In the genomic region with DNA sequence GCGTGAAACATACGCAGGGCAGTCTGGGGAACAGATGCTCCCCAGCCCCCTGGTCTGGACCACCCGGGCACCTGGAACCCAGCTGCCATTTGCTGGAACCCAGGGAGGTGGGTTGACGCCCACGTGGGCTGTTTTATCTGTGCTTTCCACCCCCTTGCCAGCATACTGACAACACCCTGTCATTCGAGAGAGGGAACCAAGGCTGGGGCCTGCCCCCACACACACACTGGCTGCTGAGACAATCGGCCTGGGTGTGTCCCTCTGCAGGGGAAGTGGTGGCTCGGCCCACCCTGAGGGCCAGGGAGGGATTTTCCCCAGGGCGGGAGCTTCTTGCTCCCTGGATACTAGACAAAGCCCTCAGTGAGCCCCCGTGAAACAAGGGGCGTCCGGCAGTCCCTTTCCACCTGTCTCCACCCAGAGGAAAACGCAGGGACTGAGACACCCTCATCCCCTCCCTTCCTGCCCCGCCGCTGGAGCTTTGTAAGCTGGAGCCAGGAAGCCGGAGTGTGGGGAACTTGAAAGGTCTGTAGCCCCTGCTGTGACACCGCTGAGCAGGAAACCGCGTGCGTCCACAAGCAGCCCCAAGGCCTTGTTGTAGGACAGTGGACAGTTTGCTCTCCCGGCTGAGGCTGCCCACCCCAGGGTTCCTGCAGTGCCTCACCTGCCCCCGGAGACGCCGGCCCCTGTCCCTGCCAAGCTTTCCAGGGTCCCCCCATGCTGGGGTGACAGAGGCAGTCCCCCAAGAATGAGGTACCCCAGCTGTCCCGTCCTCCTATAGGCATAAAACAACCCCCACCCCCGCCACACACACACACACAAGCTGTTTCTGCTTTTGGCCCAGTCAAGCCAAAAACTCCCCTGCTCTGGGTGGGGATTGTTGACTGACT, we compare ENCODE assay signal across 1 cellular context.
TF ChIP-seq lines count a peak whose summit lies in the region.

No MANE protein-coding gene starts in this region.

TF ChIP-seq in K562, 482 proteins besides CTCF, POLR2A, EP300 and RAD21 (continued from another document and continues in another):
- TF ChIP-seq MYNN (IDR thresholded peaks at IDR 0.05) (peak; percentile 88), MYNN (CRISPR knock-in tag; IDR thresholded peaks at IDR 0.05) (no peak), GATAD2A (IDR thresholded peaks at IDR 0.05) (0 out of 2 replicates have a peak, but pooled peaks have one; percentile 58), PTBP1 (IDR thresholded peaks at IDR 0.05; ENCODE audit: low read depth, low read length) (0 out of 2 replicates have a peak, but pooled peaks have one; percentile 48), MXI1 (IDR thresholded peaks at IDR 0.05; ENCODE audit: low read depth, low read length) (peak; percentile 50; the same call in 1 of the 2 replicates), ZSCAN29 (IDR thresholded peaks at IDR 0.05) (no peak; the same call in 1 of the 2 replicates), TCF7L2 (IDR thresholded peaks at IDR 0.05; ENCODE audit: low read depth, low read length) (no peak), ZKSCAN8 (CRISPR knock-in tag; IDR thresholded peaks at IDR 0.05) (no peak), MYC (IDR thresholded peaks at IDR 0.05; ENCODE audit: low read depth, low read length) (peak; percentile 45; the same call in 1 of the 2 replicates), MYC (CRISPR knock-in tag; IDR thresholded peaks at IDR 0.05; ENCODE audit: borderline replicate concordance, low read depth) (no peak), ARID1B (IDR thresholded peaks at IDR 0.05) (peak; percentile 76), RBFOX2 (IDR thresholded peaks at IDR 0.05; ENCODE audit: low read depth, low read length) (peak; percentile 86), SP1 (CRISPR knock-in tag; IDR thresholded peaks at IDR 0.05) (peak; percentile 32; the same call in 1 of the 2 replicates), DPF2 (IDR thresholded peaks at IDR 0.05) (peak; percentile 67), RCOR1 (IDR thresholded peaks at IDR 0.05; ENCODE audit: borderline replicate concordance in 1 of 2, low read depth in 2 of 2, low read length in 2 of 2) (peak in 1 of 2 experiments; percentile 54; a peak in 2 of 4 replicates), FOXP1 (CRISPR knock-in tag; IDR thresholded peaks at IDR 0.05) (0 out of 2 replicates have a peak, but pooled peaks have one; percentile 24), ZNF384 (IDR thresholded peaks at IDR 0.05; ENCODE audit: low read depth, low read length) (no peak), SAP30 (IDR thresholded peaks at IDR 0.05; ENCODE audit: borderline replicate concordance, insufficient read depth, low read depth, low read length, poor library complexity, severe bottlenecking) (peak; percentile 14), HCFC1 (IDR thresholded peaks at IDR 0.05; ENCODE audit: low read depth, low read length) (no peak), CREB1 (IDR thresholded peaks at IDR 0.05) (0 out of 2 replicates have a peak, but pooled peaks have one; percentile 12), CREB1 (CRISPR knock-in tag; IDR thresholded peaks at IDR 0.05) (peak; percentile 51), SOX6 (IDR thresholded peaks at IDR 0.05) (peak; percentile 66; the same call in 1 of the 2 replicates), TFAM (CRISPR knock-in tag; conservative IDR thresholded peaks at IDR 0.05) (no peak), ZNF324 (CRISPR knock-in tag; IDR thresholded peaks at IDR 0.05) (no peak), NR2F6 (CRISPR knock-in tag; IDR thresholded peaks at IDR 0.05) (no peak), POLR2B (IDR thresholded peaks at IDR 0.05; ENCODE audit: low read depth, partially characterized antibody) (peak; percentile 64), SRSF1 (IDR thresholded peaks at IDR 0.05; ENCODE audit: low read depth, low read length) (no peak), EGR1 (conservative IDR thresholded peaks at IDR 0.05) (peak; percentile 96)
- TF ChIP-seq, protein P1, sequence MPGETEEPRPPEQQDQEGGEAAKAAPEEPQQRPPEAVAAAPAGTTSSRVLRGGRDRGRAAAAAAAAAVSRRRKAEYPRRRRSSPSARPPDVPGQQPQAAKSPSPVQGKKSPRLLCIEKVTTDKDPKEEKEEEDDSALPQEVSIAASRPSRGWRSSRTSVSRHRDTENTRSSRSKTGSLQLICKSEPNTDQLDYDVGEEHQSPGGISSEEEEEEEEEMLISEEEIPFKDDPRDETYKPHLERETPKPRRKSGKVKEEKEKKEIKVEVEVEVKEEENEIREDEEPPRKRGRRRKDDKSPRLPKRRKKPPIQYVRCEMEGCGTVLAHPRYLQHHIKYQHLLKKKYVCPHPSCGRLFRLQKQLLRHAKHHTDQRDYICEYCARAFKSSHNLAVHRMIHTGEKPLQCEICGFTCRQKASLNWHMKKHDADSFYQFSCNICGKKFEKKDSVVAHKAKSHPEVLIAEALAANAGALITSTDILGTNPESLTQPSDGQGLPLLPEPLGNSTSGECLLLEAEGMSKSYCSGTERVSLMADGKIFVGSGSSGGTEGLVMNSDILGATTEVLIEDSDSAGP (CRISPR knock-in tag; IDR thresholded peaks at IDR 0.05): no peak; the same call in 1 of the 2 replicates
- TF ChIP-seq, protein P2, sequence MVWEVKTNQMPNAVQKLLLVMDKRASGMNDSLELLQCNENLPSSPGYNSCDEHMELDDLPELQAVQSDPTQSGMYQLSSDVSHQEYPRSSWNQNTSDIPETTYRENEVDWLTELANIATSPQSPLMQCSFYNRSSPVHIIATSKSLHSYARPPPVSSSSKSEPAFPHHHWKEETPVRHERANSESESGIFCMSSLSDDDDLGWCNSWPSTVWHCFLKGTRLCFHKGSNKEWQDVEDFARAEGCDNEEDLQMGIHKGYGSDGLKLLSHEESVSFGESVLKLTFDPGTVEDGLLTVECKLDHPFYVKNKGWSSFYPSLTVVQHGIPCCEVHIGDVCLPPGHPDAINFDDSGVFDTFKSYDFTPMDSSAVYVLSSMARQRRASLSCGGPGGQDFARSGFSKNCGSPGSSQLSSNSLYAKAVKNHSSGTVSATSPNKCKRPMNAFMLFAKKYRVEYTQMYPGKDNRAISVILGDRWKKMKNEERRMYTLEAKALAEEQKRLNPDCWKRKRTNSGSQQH (CRISPR knock-in tag; IDR thresholded peaks at IDR 0.05): no peak
- TF ChIP-seq, protein P3, sequence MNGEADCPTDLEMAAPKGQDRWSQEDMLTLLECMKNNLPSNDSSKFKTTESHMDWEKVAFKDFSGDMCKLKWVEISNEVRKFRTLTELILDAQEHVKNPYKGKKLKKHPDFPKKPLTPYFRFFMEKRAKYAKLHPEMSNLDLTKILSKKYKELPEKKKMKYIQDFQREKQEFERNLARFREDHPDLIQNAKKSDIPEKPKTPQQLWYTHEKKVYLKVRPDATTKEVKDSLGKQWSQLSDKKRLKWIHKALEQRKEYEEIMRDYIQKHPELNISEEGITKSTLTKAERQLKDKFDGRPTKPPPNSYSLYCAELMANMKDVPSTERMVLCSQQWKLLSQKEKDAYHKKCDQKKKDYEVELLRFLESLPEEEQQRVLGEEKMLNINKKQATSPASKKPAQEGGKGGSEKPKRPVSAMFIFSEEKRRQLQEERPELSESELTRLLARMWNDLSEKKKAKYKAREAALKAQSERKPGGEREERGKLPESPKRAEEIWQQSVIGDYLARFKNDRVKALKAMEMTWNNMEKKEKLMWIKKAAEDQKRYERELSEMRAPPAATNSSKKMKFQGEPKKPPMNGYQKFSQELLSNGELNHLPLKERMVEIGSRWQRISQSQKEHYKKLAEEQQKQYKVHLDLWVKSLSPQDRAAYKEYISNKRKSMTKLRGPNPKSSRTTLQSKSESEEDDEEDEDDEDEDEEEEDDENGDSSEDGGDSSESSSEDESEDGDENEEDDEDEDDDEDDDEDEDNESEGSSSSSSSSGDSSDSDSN (IDR thresholded peaks at IDR 0.05; ENCODE audit: borderline replicate concordance in 1 of 2, low read depth in 2 of 2, low read length in 2 of 2): peak in 1 of 2 experiments; percentile 85; a peak in 1 of 4 replicates
- TF ChIP-seq, protein P4, sequence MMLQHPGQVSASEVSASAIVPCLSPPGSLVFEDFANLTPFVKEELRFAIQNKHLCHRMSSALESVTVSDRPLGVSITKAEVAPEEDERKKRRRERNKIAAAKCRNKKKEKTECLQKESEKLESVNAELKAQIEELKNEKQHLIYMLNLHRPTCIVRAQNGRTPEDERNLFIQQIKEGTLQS (IDR thresholded peaks at IDR 0.05): no peak
- TF ChIP-seq, protein P4 (CRISPR knock-in tag; conservative IDR thresholded peaks at IDR 0.05): no peak
- TF ChIP-seq, protein P5, sequence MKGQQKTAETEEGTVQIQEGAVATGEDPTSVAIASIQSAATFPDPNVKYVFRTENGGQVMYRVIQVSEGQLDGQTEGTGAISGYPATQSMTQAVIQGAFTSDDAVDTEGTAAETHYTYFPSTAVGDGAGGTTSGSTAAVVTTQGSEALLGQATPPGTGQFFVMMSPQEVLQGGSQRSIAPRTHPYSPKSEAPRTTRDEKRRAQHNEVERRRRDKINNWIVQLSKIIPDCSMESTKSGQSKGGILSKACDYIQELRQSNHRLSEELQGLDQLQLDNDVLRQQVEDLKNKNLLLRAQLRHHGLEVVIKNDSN (CRISPR knock-in tag; IDR thresholded peaks at IDR 0.05): peak; percentile 71
- TF ChIP-seq, protein P6, sequence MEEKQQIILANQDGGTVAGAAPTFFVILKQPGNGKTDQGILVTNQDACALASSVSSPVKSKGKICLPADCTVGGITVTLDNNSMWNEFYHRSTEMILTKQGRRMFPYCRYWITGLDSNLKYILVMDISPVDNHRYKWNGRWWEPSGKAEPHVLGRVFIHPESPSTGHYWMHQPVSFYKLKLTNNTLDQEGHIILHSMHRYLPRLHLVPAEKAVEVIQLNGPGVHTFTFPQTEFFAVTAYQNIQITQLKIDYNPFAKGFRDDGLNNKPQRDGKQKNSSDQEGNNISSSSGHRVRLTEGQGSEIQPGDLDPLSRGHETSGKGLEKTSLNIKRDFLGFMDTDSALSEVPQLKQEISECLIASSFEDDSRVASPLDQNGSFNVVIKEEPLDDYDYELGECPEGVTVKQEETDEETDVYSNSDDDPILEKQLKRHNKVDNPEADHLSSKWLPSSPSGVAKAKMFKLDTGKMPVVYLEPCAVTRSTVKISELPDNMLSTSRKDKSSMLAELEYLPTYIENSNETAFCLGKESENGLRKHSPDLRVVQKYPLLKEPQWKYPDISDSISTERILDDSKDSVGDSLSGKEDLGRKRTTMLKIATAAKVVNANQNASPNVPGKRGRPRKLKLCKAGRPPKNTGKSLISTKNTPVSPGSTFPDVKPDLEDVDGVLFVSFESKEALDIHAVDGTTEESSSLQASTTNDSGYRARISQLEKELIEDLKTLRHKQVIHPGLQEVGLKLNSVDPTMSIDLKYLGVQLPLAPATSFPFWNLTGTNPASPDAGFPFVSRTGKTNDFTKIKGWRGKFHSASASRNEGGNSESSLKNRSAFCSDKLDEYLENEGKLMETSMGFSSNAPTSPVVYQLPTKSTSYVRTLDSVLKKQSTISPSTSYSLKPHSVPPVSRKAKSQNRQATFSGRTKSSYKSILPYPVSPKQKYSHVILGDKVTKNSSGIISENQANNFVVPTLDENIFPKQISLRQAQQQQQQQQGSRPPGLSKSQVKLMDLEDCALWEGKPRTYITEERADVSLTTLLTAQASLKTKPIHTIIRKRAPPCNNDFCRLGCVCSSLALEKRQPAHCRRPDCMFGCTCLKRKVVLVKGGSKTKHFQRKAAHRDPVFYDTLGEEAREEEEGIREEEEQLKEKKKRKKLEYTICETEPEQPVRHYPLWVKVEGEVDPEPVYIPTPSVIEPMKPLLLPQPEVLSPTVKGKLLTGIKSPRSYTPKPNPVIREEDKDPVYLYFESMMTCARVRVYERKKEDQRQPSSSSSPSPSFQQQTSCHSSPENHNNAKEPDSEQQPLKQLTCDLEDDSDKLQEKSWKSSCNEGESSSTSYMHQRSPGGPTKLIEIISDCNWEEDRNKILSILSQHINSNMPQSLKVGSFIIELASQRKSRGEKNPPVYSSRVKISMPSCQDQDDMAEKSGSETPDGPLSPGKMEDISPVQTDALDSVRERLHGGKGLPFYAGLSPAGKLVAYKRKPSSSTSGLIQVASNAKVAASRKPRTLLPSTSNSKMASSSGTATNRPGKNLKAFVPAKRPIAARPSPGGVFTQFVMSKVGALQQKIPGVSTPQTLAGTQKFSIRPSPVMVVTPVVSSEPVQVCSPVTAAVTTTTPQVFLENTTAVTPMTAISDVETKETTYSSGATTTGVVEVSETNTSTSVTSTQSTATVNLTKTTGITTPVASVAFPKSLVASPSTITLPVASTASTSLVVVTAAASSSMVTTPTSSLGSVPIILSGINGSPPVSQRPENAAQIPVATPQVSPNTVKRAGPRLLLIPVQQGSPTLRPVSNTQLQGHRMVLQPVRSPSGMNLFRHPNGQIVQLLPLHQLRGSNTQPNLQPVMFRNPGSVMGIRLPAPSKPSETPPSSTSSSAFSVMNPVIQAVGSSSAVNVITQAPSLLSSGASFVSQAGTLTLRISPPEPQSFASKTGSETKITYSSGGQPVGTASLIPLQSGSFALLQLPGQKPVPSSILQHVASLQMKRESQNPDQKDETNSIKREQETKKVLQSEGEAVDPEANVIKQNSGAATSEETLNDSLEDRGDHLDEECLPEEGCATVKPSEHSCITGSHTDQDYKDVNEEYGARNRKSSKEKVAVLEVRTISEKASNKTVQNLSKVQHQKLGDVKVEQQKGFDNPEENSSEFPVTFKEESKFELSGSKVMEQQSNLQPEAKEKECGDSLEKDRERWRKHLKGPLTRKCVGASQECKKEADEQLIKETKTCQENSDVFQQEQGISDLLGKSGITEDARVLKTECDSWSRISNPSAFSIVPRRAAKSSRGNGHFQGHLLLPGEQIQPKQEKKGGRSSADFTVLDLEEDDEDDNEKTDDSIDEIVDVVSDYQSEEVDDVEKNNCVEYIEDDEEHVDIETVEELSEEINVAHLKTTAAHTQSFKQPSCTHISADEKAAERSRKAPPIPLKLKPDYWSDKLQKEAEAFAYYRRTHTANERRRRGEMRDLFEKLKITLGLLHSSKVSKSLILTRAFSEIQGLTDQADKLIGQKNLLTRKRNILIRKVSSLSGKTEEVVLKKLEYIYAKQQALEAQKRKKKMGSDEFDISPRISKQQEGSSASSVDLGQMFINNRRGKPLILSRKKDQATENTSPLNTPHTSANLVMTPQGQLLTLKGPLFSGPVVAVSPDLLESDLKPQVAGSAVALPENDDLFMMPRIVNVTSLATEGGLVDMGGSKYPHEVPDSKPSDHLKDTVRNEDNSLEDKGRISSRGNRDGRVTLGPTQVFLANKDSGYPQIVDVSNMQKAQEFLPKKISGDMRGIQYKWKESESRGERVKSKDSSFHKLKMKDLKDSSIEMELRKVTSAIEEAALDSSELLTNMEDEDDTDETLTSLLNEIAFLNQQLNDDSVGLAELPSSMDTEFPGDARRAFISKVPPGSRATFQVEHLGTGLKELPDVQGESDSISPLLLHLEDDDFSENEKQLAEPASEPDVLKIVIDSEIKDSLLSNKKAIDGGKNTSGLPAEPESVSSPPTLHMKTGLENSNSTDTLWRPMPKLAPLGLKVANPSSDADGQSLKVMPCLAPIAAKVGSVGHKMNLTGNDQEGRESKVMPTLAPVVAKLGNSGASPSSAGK (IDR thresholded peaks at IDR 0.05): peak; percentile 73
